In the genomic region with DNA sequence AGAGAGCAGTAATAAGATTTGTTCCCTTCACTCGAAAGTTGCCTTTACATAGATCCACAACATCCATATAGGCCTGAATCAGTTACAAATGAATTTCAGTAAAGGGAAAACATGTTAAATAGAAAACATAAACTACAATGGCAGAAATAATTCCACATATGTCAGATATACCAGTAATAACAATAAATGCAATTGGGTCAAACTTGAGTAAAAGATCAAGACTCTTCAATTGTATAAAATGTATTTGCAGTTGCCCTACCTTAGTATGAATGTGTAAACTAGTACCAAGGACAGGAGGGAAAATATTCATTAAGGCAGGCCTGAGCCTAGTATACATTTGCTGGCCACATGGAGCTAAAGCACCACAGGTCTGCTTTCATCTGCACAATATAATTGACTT, we compare ENCODE assay signal across 35 cellular contexts. TPM values are rescaled to one million over a fixed set of nuclear protein-coding genes. Genes with fewer than 3 reads are reported as not detected.
"Had no signal": no experiment of that assay in that cellular context is flagged by ENCODE, and none has a peak within 500 bp of the region (broad histone marks: within the 10 kb centered on the region; RNA-seq: fewer than 3 reads in every experiment).

No MANE protein-coding gene starts in this region.

- H3K4me1 ChIP-seq: esophagus muscularis mucosa, heart left ventricle had no signal

- H3K36me3 Mint-ChIP-seq: activated naive CD8-positive, alpha-beta T cell had no signal

- H3K27me3 ChIP-seq: brain microvascular endothelial cell, foreskin keratinocyte, gastrocnemius medialis had no signal

- DNase-seq: activated B cell treated with CpG ODN at 0.5 μM for 24 hours; activated CD4-positive, alpha-beta T cell treated with anti-CD3 and anti-CD28 coated beads for 48 hours; activated CD4-positive, alpha-beta T cell treated with anti-CD3 and anti-CD28 coated beads, Interleukin-2, amount 50 U/mL, for 1 hour; activated CD4-positive, alpha-beta T cell treated with anti-CD3 and anti-CD28 coated beads, Interleukin-2, amount 50 U/mL, for 48 hours; activated CD8-positive, alpha-beta memory T cell treated with anti-CD3 and anti-CD28 coated beads for 24 hours; activated CD8-positive, alpha-beta T cell treated with anti-CD3 and anti-CD28 coated beads for 36 hours; activated effector memory CD4-positive, alpha-beta T cell treated with Interleukin-2 at 50 U/mL for 16 hours; activated gamma-delta T cell treated with Interleukin-2 at 50 U/mL for 16 hours; activated naive CD4-positive, alpha-beta T cell treated with anti-CD3 and anti-CD28 coated beads, Interleukin-2, amount 50 U/mL, for 16 hours; activated naive CD4-positive, alpha-beta T cell treated with Interleukin-2 at 50 U/mL for 16 hours; activated T-cell treated with anti-CD3 and anti-CD28 coated beads, Interleukin-2, amount 50 U/mL, for 4 hours; amniotic stem cell; aorta; brain microvascular endothelial cell; dorsolateral prefrontal cortex; effector memory CD4-positive, alpha-beta T cell; endodermal cell; erythroblast; foreskin keratinocyte; gastrocnemius medialis; glutamatergic neuron; heart left ventricle; T-helper 1 cell; T-helper 17 cell; T1000; WERI-Rb-1 had no signal

- H3K27me3 Mint-ChIP-seq: activated B cell treated with CpG ODN at 0.5 μM for 24 hours; activated CD8-positive, alpha-beta T cell treated with anti-CD3 and anti-CD28 coated beads for 36 hours; T-helper 17 cell had no signal

- H3K9me3 Mint-ChIP-seq: activated B cell treated with CpG ODN at 0.5 μM for 24 hours; activated CD8-positive, alpha-beta T cell treated with anti-CD3 and anti-CD28 coated beads for 36 hours; dendritic cell treated with granulocyte-macrophage colony-stimulating factor and Interleukin-4, amounts not matched to agents 40 ng/mL and 50 ng/mL, for 4 days; T-helper 2 cell treated with Interferon-gamma antibody and Interleukin-4, amounts not matched to agents 5 μg/mL and 100 μg/mL, for 36 hours had no signal

- H3K27ac ChIP-seq: brain microvascular endothelial cell, coronary artery, dorsolateral prefrontal cortex, esophagus muscularis mucosa, heart left ventricle, WERI-Rb-1 had no signal

- H3K36me3 ChIP-seq: brain microvascular endothelial cell, esophagus muscularis mucosa, gastrocnemius medialis, heart left ventricle, WERI-Rb-1 had no signal

- H3K9me3 ChIP-seq: gastrocnemius medialis had no signal

- H3K4me1 Mint-ChIP-seq: activated B cell treated with CpG ODN at 0.5 μM for 24 hours; central memory CD8-positive, alpha-beta T cell; T-helper 17 cell had no signal

- FAIRE-seq: bronchial epithelial cell had no signal

- H3K27ac Mint-ChIP-seq: activated B cell treated with CpG ODN at 0.5 μM for 24 hours; activated CD8-positive, alpha-beta T cell treated with anti-CD3 and anti-CD28 coated beads for 36 hours; activated naive CD8-positive, alpha-beta T cell; activated T-helper 17 cell treated with anti-CD3 and anti-CD28 coated beads, Interleukin-2, amount 50 U/mL, for 72 hours; dendritic cell treated with granulocyte-macrophage colony-stimulating factor and Interleukin-4, amounts not matched to agents 40 ng/mL and 50 ng/mL, for 4 days; endodermal cell; T-helper 17 cell; T-helper 2 cell treated with Interferon-gamma antibody and Interleukin-4, amounts not matched to agents 5 μg/mL and 100 μg/mL, for 36 hours had no signal

- ATAC-seq: activated CD4-positive, CD25-positive, alpha-beta regulatory T cell treated with anti-CD3 and anti-CD28 coated beads, Interleukin-2, amount 50 U/mL, for 24 hours; activated CD8-positive, alpha-beta T cell treated with anti-CD3 and anti-CD28 coated beads for 36 hours; activated T-cell treated with anti-CD3 and anti-CD28 coated beads, Interleukin-2, amount 50 U/mL, for 4 hours; activated T-helper 17 cell treated with anti-CD3 and anti-CD28 coated beads, Interleukin-2, amount 50 U/mL, for 72 hours; heart left ventricle; T-helper 17 cell had no signal

- H3K4me3 ChIP-seq: coronary artery, dorsolateral prefrontal cortex, esophagus muscularis mucosa, gastrocnemius medialis, heart left ventricle had no signal

- H3K4me3 Mint-ChIP-seq: activated B cell treated with CpG ODN at 0.5 μM for 24 hours; activated CD8-positive, alpha-beta T cell treated with anti-CD3 and anti-CD28 coated beads for 36 hours; activated naive CD8-positive, alpha-beta T cell; activated T-cell treated with anti-CD3 and anti-CD28 coated beads, Interleukin-2, amount 50 U/mL, for 4 hours; activated T-helper 17 cell treated with anti-CD3 and anti-CD28 coated beads, Interleukin-2, amount 50 U/mL, for 72 hours; central memory CD8-positive, alpha-beta T cell; dendritic cell treated with granulocyte-macrophage colony-stimulating factor and Interleukin-4, amounts not matched to agents 40 ng/mL and 50 ng/mL, for 4 days; endodermal cell; T-helper 17 cell; T-helper 2 cell treated with Interferon-gamma antibody and Interleukin-4, amounts not matched to agents 5 μg/mL and 100 μg/mL, for 36 hours had no signal

RNA-seq across cellular contexts. Expression of a gene that starts 17.6 kb away (rescaled TPM):
- total RNA-seq: activated B cell treated with CpG ODN at 0.5 μM for 24 hours; activated CD8-positive, alpha-beta T cell treated with anti-CD3 and anti-CD28 coated beads for 36 hours; T-helper 17 cell had no signal
